13 cellular contexts compared by ENCODE assay signal in the genomic region with DNA sequence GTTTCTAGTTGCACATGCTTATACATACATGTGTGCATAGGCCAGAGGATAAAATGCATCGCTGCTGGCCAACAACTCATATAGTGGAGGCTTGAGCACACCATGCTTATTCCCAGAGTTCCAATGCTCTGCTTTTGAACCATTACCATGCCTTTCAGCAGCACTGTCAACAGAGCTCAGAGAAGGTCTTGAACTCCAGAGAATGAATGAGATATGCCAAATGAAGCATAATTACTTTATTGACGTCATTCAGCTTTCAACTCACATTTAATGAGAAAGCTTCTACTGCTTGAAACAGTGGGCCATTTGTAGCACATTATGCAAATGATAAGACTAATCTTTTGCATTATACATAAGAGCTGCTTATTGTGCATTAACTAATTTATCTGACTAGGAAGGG.
DNase-seq lines count a peak whose midpoint lies in the region; ATAC-seq and TF ChIP-seq lines count a peak whose summit lies in the region.
"Had no signal": no experiment of that assay in that cellular context is flagged by ENCODE, and none has a peak within 500 bp of the region (broad histone marks: within the 10 kb centered on the region; RNA-seq: fewer than 3 reads in every experiment).

No MANE protein-coding gene starts in this region.

- no peaks in the 10 kb centered on the region for H3K9me3 ChIP-seq in liver (ENCODE audit: control insufficient read depth in 4 of 4, low read length in 3 of 4)

- H3K36me3 ChIP-seq in liver (ENCODE audit: control insufficient read depth in 4 of 4, insufficient read depth in 3 of 4, low read depth in 1 of 4, low read length in 3 of 4) = no peaks in the 10 kb centered on the region

- no peak overlapping the region for H3K4me3 ChIP-seq in liver (ENCODE audit: low read depth in 1 of 3, low read length in 3 of 3)

- no peak for ATAC-seq in HG03280 (IDR thresholded peaks at IDR 0.05; ENCODE audit: unreplicated experiment)
- ATAC-seq in HG03196 (IDR thresholded peaks at IDR 0.05; ENCODE audit: unreplicated experiment) = no peak

- 83% methylated on average over 2 of the region's 2 CpGs for WGBS in liver

- peak; percentile 2 for DNase-seq in NCI-H82 (lab: John Stamatoyannopoulos, UW)
- DNase-seq in NCI-H82 treated with DMSO at 0.1 percent for 48 hours (lab: John Stamatoyannopoulos, UW; ENCODE audit: unreplicated experiment) = no peak
- peak; percentile 72 for DNase-seq in NCI-H748 (lab: John Stamatoyannopoulos, UW; ENCODE audit: unreplicated experiment)
- peak; percentile 33 for DNase-seq in superior temporal gyrus (ENCODE audit: extremely low spot score)
- DNase-seq in SHP77 treated with DMSO at 0.1 percent for 48 hours (lab: John Stamatoyannopoulos, UW) = no peak
- DNase-seq: HCEC 1CT, KBM-7, NCI-H1930, NCI-H524, Right ventricle myocardium superior had no signal

- no peaks in the 10 kb centered on the region for H3K4me1 ChIP-seq in liver (ENCODE audit: control insufficient read depth in 4 of 4, insufficient read depth in 4 of 4, low read length in 3 of 4)

- no peak overlapping the region for H3K27ac ChIP-seq in liver (ENCODE audit: low read depth in 1 of 2, low read length in 2 of 2)

- no peak overlapping the region for H3K9ac ChIP-seq in liver (ENCODE audit: low read depth in 1 of 2, low read length in 2 of 2)

- no peak for TF ChIP-seq CTCF in liver (IDR thresholded peaks at IDR 0.05; ENCODE audit: low read depth, low read length, missing input control)

- TF ChIP-seq RAD21 in liver (IDR thresholded peaks at IDR 0.05) = no peak

- H3K27me3 ChIP-seq in liver (ENCODE audit: control insufficient read depth in 4 of 4, insufficient read depth in 4 of 4, low read length in 3 of 4) = no peaks in the 10 kb centered on the region

TF ChIP-seq in liver, 16 proteins besides CTCF, POLR2A, EP300 and RAD21:
- TF ChIP-seq TAF1 (conservative IDR thresholded peaks at IDR 0.05) = no peak
- TF ChIP-seq NR2F2 (IDR thresholded peaks at IDR 0.05) = peak; percentile 23
- TF ChIP-seq RXRA (IDR thresholded peaks at IDR 0.05) = no peak
TF ChIP-seq in liver: peak in this region for 1.

Comparison
In these comparisons a context has a peak if more than half of its experiments do, and no peak if none do; other contexts are left out.
1. DNase-seq: peak in NCI-H82 (single experiment), NCI-H748 (single experiment) and superior temporal gyrus (single experiment); none in NCI-H82 treated with DMSO at 0.1 percent for 48 hours (single experiment) and SHP77 treated with DMSO at 0.1 percent for 48 hours (single experiment).